In genomic region chr2:199882667-199883066, GRCh38 we compare ENCODE assay signal across 28 cellular contexts.
"Had no signal": no experiment of that assay in that cellular context is flagged by ENCODE, and none has a peak within 500 bp of the region (broad histone marks: within the 10 kb centered on the region; RNA-seq: fewer than 3 reads in every experiment).

No MANE protein-coding gene starts in this region.

- H3K9me3 ChIP-seq: colonic mucosa had no signal

- H3K27ac ChIP-seq: ascending aorta, breast epithelium, cardiac muscle cell, colonic mucosa had no signal

- H3K27me3 ChIP-seq: ascending aorta, breast epithelium, cardiac muscle cell, colonic mucosa had no signal

- H3K4me1 Mint-ChIP-seq: activated CD4-positive, alpha-beta memory T cell treated with anti-CD3 and anti-CD28 coated beads, Interleukin-2, amount 10 ng/mL, durations not matched to agents 7 days and 5 days; activated CD4-positive, alpha-beta T cell treated with anti-CD3 and anti-CD28 coated beads, Interleukin-2, amount 10 ng/mL, durations not matched to agents 7 days and 5 days; activated naive CD4-positive, alpha-beta T cell treated with anti-CD3 and anti-CD28 coated beads, Interleukin-2, amount 10 ng/mL, durations not matched to agents 7 days and 5 days; activated naive CD8-positive, alpha-beta T cell treated with anti-CD3 and anti-CD28 coated beads, Interleukin-2, amount 10 ng/mL, durations not matched to agents 7 days and 5 days; brain; endodermal cell had no signal

- H3K36me3 ChIP-seq: ascending aorta, breast epithelium, cardiac muscle cell, colonic mucosa had no signal

- DNase-seq: activated CD4-positive, alpha-beta memory T cell treated with anti-CD3 and anti-CD28 coated beads, Interleukin-2, amount 10 ng/mL, durations not matched to agents 7 days and 5 days; activated CD4-positive, alpha-beta T cell treated with anti-CD3 and anti-CD28 coated beads for 1 hour; activated CD4-positive, alpha-beta T cell treated with anti-CD3 and anti-CD28 coated beads for 4 hours; activated CD4-positive, alpha-beta T cell treated with anti-CD3 and anti-CD28 coated beads, Interleukin-2, amount 10 ng/mL, durations not matched to agents 7 days and 5 days; activated CD4-positive, alpha-beta T cell treated with anti-CD3 and anti-CD28 coated beads, Interleukin-2, amount 50 U/mL, for 4 hours; activated CD8-positive, alpha-beta memory T cell treated with anti-CD3 and anti-CD28 coated beads, Interleukin-2, amount 50 U/mL, for 48 hours; activated gamma-delta T cell; activated naive CD4-positive, alpha-beta T cell; activated naive CD4-positive, alpha-beta T cell treated with anti-CD3 and anti-CD28 coated beads, Interleukin-2, amount 10 ng/mL, durations not matched to agents 7 days and 5 days; activated naive CD8-positive, alpha-beta T cell treated with anti-CD3 and anti-CD28 coated beads, Interleukin-2, amount 10 ng/mL, durations not matched to agents 7 days and 5 days; activated T-cell treated with anti-CD3 and anti-CD28 coated beads for 4 hours; activated T-cell treated with anti-CD3 and anti-CD28 coated beads, Interleukin-2, amount 50 U/mL, for 24 hours; activated T-cell treated with anti-CD3 and anti-CD28 coated beads, Interleukin-2, amount 50 U/mL, for 72 hours; central memory CD4-positive, alpha-beta T cell; cerebellar nuclear complex; colonic mucosa; effector memory CD4-positive, alpha-beta T cell; endodermal cell; foreskin fibroblast; head of caudate nucleus; T-helper 2 cell had no signal

- H3K4me1 ChIP-seq: ascending aorta, breast epithelium, colonic mucosa had no signal

- H3K27ac Mint-ChIP-seq: activated CD4-positive, alpha-beta memory T cell treated with anti-CD3 and anti-CD28 coated beads, Interleukin-2, amount 10 ng/mL, durations not matched to agents 7 days and 5 days; activated CD4-positive, alpha-beta T cell treated with anti-CD3 and anti-CD28 coated beads, Interleukin-2, amount 10 ng/mL, durations not matched to agents 7 days and 5 days; activated naive CD4-positive, alpha-beta T cell treated with anti-CD3 and anti-CD28 coated beads, Interleukin-2, amount 10 ng/mL, durations not matched to agents 7 days and 5 days; activated naive CD4-positive, alpha-beta T cell treated with anti-CD3 and anti-CD28 coated beads, Interleukin-2, amount 50 U/mL, for 72 hours; activated naive CD8-positive, alpha-beta T cell treated with anti-CD3 and anti-CD28 coated beads, Interleukin-2, amount 10 ng/mL, durations not matched to agents 7 days and 5 days; activated T-cell treated with anti-CD3 and anti-CD28 coated beads, Interleukin-2, amount 50 U/mL, for 24 hours; activated T-cell treated with anti-CD3 and anti-CD28 coated beads, Interleukin-2, amount 50 U/mL, for 72 hours; endodermal cell; WTC11 had no signal

- H3K9me3 Mint-ChIP-seq: activated CD4-positive, alpha-beta T cell treated with anti-CD3 and anti-CD28 coated beads, Interleukin-2, amount 10 ng/mL, durations not matched to agents 7 days and 5 days had no signal

- H3K4me3 ChIP-seq: ascending aorta, breast epithelium, cardiac muscle cell, colonic mucosa had no signal

- H3K4me3 Mint-ChIP-seq: activated CD4-positive, alpha-beta memory T cell treated with anti-CD3 and anti-CD28 coated beads, Interleukin-2, amount 10 ng/mL, durations not matched to agents 7 days and 5 days; activated CD4-positive, alpha-beta T cell treated with anti-CD3 and anti-CD28 coated beads, Interleukin-2, amount 10 ng/mL, durations not matched to agents 7 days and 5 days; activated naive CD4-positive, alpha-beta T cell treated with anti-CD3 and anti-CD28 coated beads, Interleukin-2, amount 10 ng/mL, durations not matched to agents 7 days and 5 days; activated naive CD8-positive, alpha-beta T cell treated with anti-CD3 and anti-CD28 coated beads, Interleukin-2, amount 10 ng/mL, durations not matched to agents 7 days and 5 days; activated T-cell treated with anti-CD3 and anti-CD28 coated beads, Interleukin-2, amount 50 U/mL, for 24 hours; activated T-cell treated with anti-CD3 and anti-CD28 coated beads, Interleukin-2, amount 50 U/mL, for 72 hours; brain; endodermal cell; WTC11 had no signal

- H3K36me3 Mint-ChIP-seq: activated naive CD4-positive, alpha-beta T cell treated with anti-CD3 and anti-CD28 coated beads, Interleukin-2, amount 10 ng/mL, durations not matched to agents 7 days and 5 days; activated naive CD8-positive, alpha-beta T cell treated with anti-CD3 and anti-CD28 coated beads, Interleukin-2, amount 10 ng/mL, durations not matched to agents 7 days and 5 days; brain had no signal

- ATAC-seq: activated naive CD4-positive, alpha-beta T cell treated with anti-CD3 and anti-CD28 coated beads, Interleukin-2, amount 50 U/mL, for 72 hours; activated T-cell treated with anti-CD3 and anti-CD28 coated beads, Interleukin-2, amount 50 U/mL, for 72 hours; esophagus mucosa; WTC11 had no signal

- H3K27me3 Mint-ChIP-seq: activated CD4-positive, alpha-beta memory T cell treated with anti-CD3 and anti-CD28 coated beads, Interleukin-2, amount 10 ng/mL, durations not matched to agents 7 days and 5 days had no signal
